ENCODE assay signal across 1 cellular context in genomic region chr11:19240420-19241259, GRCh38.
TF ChIP-seq lines count a peak whose summit lies in the region.

E2F8 (minus strand) TSS chr11:19240945; CDS start chr11:19240121, 824 bp downstream.

TF ChIP-seq in HepG2, 621 proteins besides CTCF, POLR2A, EP300 and RAD21 (continued from another document and continues in another):
- TF ChIP-seq ZNF281 (CRISPR knock-in tag; IDR thresholded peaks at IDR 0.05; ENCODE audit: borderline replicate concordance) (peak; percentile 95), PPARG (CRISPR knock-in tag; conservative IDR thresholded peaks at IDR 0.05) (peak; percentile 16; the same call in 1 of the 2 replicates), FOXC1 (CRISPR knock-in tag; IDR thresholded peaks at IDR 0.05; ENCODE audit: borderline replicate concordance) (no peak), ZSCAN31 (CRISPR knock-in tag; IDR thresholded peaks at IDR 0.05; ENCODE audit: low read depth) (peak; percentile 77; the same call in 1 of the 2 replicates), TOPORS (CRISPR knock-in tag; IDR thresholded peaks at IDR 0.05) (peak; percentile 59; the same call in 1 of the 2 replicates), TBL1XR1 (IDR thresholded peaks at IDR 0.05; ENCODE audit: borderline replicate concordance, low read length, partially characterized antibody) (peak; percentile 8), SP5 (CRISPR knock-in tag; IDR thresholded peaks at IDR 0.05; ENCODE audit: borderline replicate concordance, low read depth) (peak; percentile 60; the same call in 1 of the 2 replicates), KMT2A (CRISPR knock-in tag; IDR thresholded peaks at IDR 0.05) (peak; percentile 80), SAP130 (CRISPR knock-in tag; IDR thresholded peaks at IDR 0.05; ENCODE audit: low read depth) (peak; percentile 97; the same call in 1 of the 2 replicates), NFYB (CRISPR knock-in tag; IDR thresholded peaks at IDR 0.05) (peak; percentile 86), KDM5B (CRISPR knock-in tag; IDR thresholded peaks at IDR 0.05; ENCODE audit: borderline replicate concordance) (peak; percentile 4; the same call in 1 of the 2 replicates), REST (IDR thresholded peaks at IDR 0.05; ENCODE audit: borderline replicate concordance in 1 of 2, low read depth in 1 of 2, low read length in 2 of 2) (0 out of 4 replicates have a peak, but pooled peaks of 1 of the 2 experiments have one; percentile 34), BHLHE40 (IDR thresholded peaks at IDR 0.05; ENCODE audit: low read length) (peak; percentile 7; the same call in 1 of the 2 replicates), PRPF4 (IDR thresholded peaks at IDR 0.05; ENCODE audit: low read depth, low read length, poor library complexity, severe bottlenecking) (peak; percentile 96), ZNF883 (CRISPR knock-in tag; IDR thresholded peaks at IDR 0.05; ENCODE audit: not compliant biosample characterization) (peak; percentile 7), GMEB1 (CRISPR knock-in tag; IDR thresholded peaks at IDR 0.05; ENCODE audit: borderline replicate concordance) (peak; percentile 15; the same call in 1 of the 2 replicates), E2F1 (CRISPR knock-in tag; IDR thresholded peaks at IDR 0.05) (peak; percentile 95), KDM2A (CRISPR knock-in tag; IDR thresholded peaks at IDR 0.05; ENCODE audit: borderline replicate concordance, low read depth) (peak; percentile 45; the same call in 1 of the 2 replicates), HOXA3 (CRISPR knock-in tag; IDR thresholded peaks at IDR 0.05) (peak; percentile 25), RELA (CRISPR knock-in tag; IDR thresholded peaks at IDR 0.05) (no peak), HNRNPK (IDR thresholded peaks at IDR 0.05; ENCODE audit: low read depth, low read length, poor library complexity, severe bottlenecking) (peak; percentile 66), ZNF414 (CRISPR knock-in tag; IDR thresholded peaks at IDR 0.05) (no peak), CCDC6 (CRISPR knock-in tag; IDR thresholded peaks at IDR 0.05) (peak; percentile 64; the same call in 1 of the 2 replicates), GATAD1 (CRISPR knock-in tag; IDR thresholded peaks at IDR 0.05) (peak; percentile 27; the same call in 1 of the 2 replicates), TFDP1 (CRISPR knock-in tag; IDR thresholded peaks at IDR 0.05; ENCODE audit: borderline replicate concordance) (peak; percentile 89; the same call in 1 of the 2 replicates), HNF4A (CRISPR knock-in tag; IDR thresholded peaks at IDR 0.05) (0 out of 2 replicates have a peak, but pooled peaks have one; percentile 10), GABPB1 (CRISPR knock-in tag; IDR thresholded peaks at IDR 0.05) (peak; percentile 86), ZNF687 (CRISPR knock-in tag; IDR thresholded peaks at IDR 0.05) (peak; percentile 53), TFAP4 (IDR thresholded peaks at IDR 0.05; ENCODE audit: borderline replicate concordance, low read depth) (peak; percentile 56; the same call in 1 of the 2 replicates), ASH2L (IDR thresholded peaks at IDR 0.05; ENCODE audit: insufficient read length, low read depth, low read length) (peak; percentile 38), MXD4 (CRISPR knock-in tag; IDR thresholded peaks at IDR 0.05) (peak; percentile 68; the same call in 1 of the 2 replicates), TRIM24 (CRISPR knock-in tag; IDR thresholded peaks at IDR 0.05) (0 out of 2 replicates have a peak, but pooled peaks have one; percentile 20), ZNF430 (CRISPR knock-in tag; IDR thresholded peaks at IDR 0.05) (0 out of 2 replicates have a peak, but pooled peaks have one; percentile 34), KMT2B (CRISPR knock-in tag; IDR thresholded peaks at IDR 0.05) (peak; percentile 60), ZBED4 (CRISPR knock-in tag; IDR thresholded peaks at IDR 0.05; ENCODE audit: borderline replicate concordance) (no peak), MAX (IDR thresholded peaks at IDR 0.05) (peak; percentile 32; the same call in 1 of the 2 replicates)
